In genomic region chr3:120678984-120679383, GRCh38 we compare ENCODE assay signal across 8 cellular contexts. TPM values are rescaled to one million over a fixed set of nuclear protein-coding genes. Genes with fewer than 3 reads are reported as not detected.
A peak's percentile ranks its signal among the peaks of the same experiment; 100 is the strongest.
DNase-seq lines count a peak whose midpoint lies in the region; ATAC-seq and TF ChIP-seq lines count a peak whose summit lies in the region.

No MANE protein-coding gene starts in this region.

- H3K36me3 ChIP-seq in Loucy (ENCODE audit: insufficient read depth, low read length) (no peaks in the 10 kb centered on the region), smooth muscle cell (ENCODE audit: low read depth) (no peaks in the 10 kb centered on the region), right atrium auricular region (no peaks in the 10 kb centered on the region), tibial nerve (no peaks in the 10 kb centered on the region)

- WGBS in smooth muscle cell (ENCODE audit: low lambda C conversion rate): 75% methylated on average over 3 of the region's 3 CpGs
- WGBS in tibial nerve, 2 donors: 24 to 40% methylated on average over 3 of the region's 3 CpGs

- peak overlapping the region; percentile 56 for H3K4me2 ChIP-seq in Loucy (ENCODE audit: low read depth, low read length, poor library complexity, severe bottlenecking)
- peak overlapping the region; percentile 63 for H3K4me2 ChIP-seq in smooth muscle cell

- H3K4me1 ChIP-seq in Loucy (ENCODE audit: insufficient read depth, low read length, poor library complexity, severe bottlenecking) (peaks cover 35% of the 10 kb centered on the region), smooth muscle cell (ENCODE audit: low read depth) (peaks cover 12% of the 10 kb centered on the region), right atrium auricular region (peaks cover 0 to 15% of the 10 kb centered on the region in 2 donors), tibial nerve (peaks cover 0 to 15% (median 5%) of the 10 kb centered on the region in 4 donors)

- peak; percentile 1 for DNase-seq in epithelial cell of esophagus (ENCODE audit: low read depth)
- DNase-seq in smooth muscle cell (lab: John Stamatoyannopoulos, UW; ENCODE audit: unreplicated experiment): no peak
- no peak for DNase-seq in right atrium auricular region (ENCODE audit: low spot score)
- DNase-seq in tibial nerve (ENCODE audit: low spot score in 2 of 2): no peak

- H3K9me3 ChIP-seq in Loucy (ENCODE audit: insufficient read depth, low read depth, low read length) (no peaks in the 10 kb centered on the region), smooth muscle cell (replicated peaks; ENCODE audit: low read depth) (no peaks in the 10 kb centered on the region), right atrium auricular region (no peaks in the 10 kb centered on the region), tibial nerve (no peaks in the 10 kb centered on the region)

- H3K4me3 ChIP-seq in Loucy (ENCODE audit: low read length, poor library complexity, severe bottlenecking) (peak overlapping the region; percentile 15), epithelial cell of esophagus (ENCODE audit: low read length) (no peak overlapping the region), smooth muscle cell (peak overlapping the region; percentile 24), right atrium auricular region (no peak overlapping the region), tibial nerve (no peak overlapping the region)

- H3F3A ChIP-seq in Loucy (ENCODE audit: low read depth): no peaks in the 10 kb centered on the region
- H3F3A ChIP-seq in smooth muscle cell (ENCODE audit: low read depth): no peaks in the 10 kb centered on the region

- no peak for TF ChIP-seq EP300 in tibial nerve (IDR thresholded peaks at IDR 0.05)

- no peak for TF ChIP-seq POLR2A in tibial nerve (IDR thresholded peaks at IDR 0.05)

- H3K9ac ChIP-seq in Loucy (ENCODE audit: low read depth, low read length, poor library complexity, severe bottlenecking) (no peak overlapping the region), smooth muscle cell (ENCODE audit: low read depth) (no peak overlapping the region)

- ATAC-seq in GM21423 (IDR thresholded peaks at IDR 0.05; ENCODE audit: unreplicated experiment) (peak; percentile 53), GM21786 (IDR thresholded peaks at IDR 0.05; ENCODE audit: unreplicated experiment) (no peak), HG03097 (IDR thresholded peaks at IDR 0.05; ENCODE audit: low FRiP score, unreplicated experiment) (no peak)

- no peak overlapping the region for H2AFZ ChIP-seq in Loucy (ENCODE audit: low read length)
- no peak overlapping the region for H2AFZ ChIP-seq in smooth muscle cell (ENCODE audit: low read depth)

- H3K27ac ChIP-seq in smooth muscle cell (ENCODE audit: low read depth) (peak overlapping the region; percentile 22), right atrium auricular region (peak overlapping the region in 1 of 2 donors; percentile 21), tibial nerve (no peak overlapping the region)

- H3K79me2 ChIP-seq in Loucy (ENCODE audit: insufficient read depth, low read length): no peaks in the 10 kb centered on the region
- H3K79me2 ChIP-seq in smooth muscle cell (ENCODE audit: low read depth): no peaks in the 10 kb centered on the region

- H4K20me1 ChIP-seq in Loucy (ENCODE audit: insufficient read depth, low read length, poor library complexity, severe bottlenecking) (no peaks in the 10 kb centered on the region), smooth muscle cell (ENCODE audit: low read depth) (no peaks in the 10 kb centered on the region)

- no peaks in the 10 kb centered on the region for H3K27me3 ChIP-seq in Loucy (ENCODE audit: insufficient read depth, low read length, poor library complexity, severe bottlenecking)
- no peaks in the 10 kb centered on the region for H3K27me3 ChIP-seq in smooth muscle cell (ENCODE audit: low read depth)
- no peaks in the 10 kb centered on the region for H3K27me3 ChIP-seq in right atrium auricular region
- no peaks in the 10 kb centered on the region for H3K27me3 ChIP-seq in tibial nerve

- no peak for TF ChIP-seq CTCF in Loucy (conservative IDR thresholded peaks at IDR 0.05; ENCODE audit: low read length)
- no peak for TF ChIP-seq CTCF in epithelial cell of esophagus (IDR thresholded peaks at IDR 0.05; ENCODE audit: insufficient read depth, low read depth, low read length, missing control alignments)
- no peak for TF ChIP-seq CTCF in smooth muscle cell (IDR thresholded peaks at IDR 0.05; ENCODE audit: borderline replicate concordance, insufficient read depth, poor library complexity, severe bottlenecking)
- TF ChIP-seq CTCF in right atrium auricular region (IDR thresholded peaks at IDR 0.05): no peak
- no peak for TF ChIP-seq CTCF in tibial nerve (IDR thresholded peaks at IDR 0.05)

- H3K9me2 ChIP-seq in Loucy (replicated peaks; ENCODE audit: low read depth, low read length): no peaks in the 10 kb centered on the region

RNA-seq across cellular contexts. Expression of gene HGD, which starts 3.1 kb away (rescaled TPM):
- total RNA-seq in smooth muscle cell: 3.8 and 5.1 TPM in 2 replicates
- 8.8 and 10.9 TPM in 2 replicates for polyA plus RNA-seq in smooth muscle cell
- total RNA-seq in right atrium auricular region: under 1 TPM in 1 of 2 donors, not detected in 1; 0.41 TPM
- not detected for total RNA-seq in tibial nerve

Comparison
In these comparisons a context has a peak if more than half of its experiments do, and no peak if none do; other contexts are left out.
1. H3K4me3 ChIP-seq: peak in Loucy (single experiment) and smooth muscle cell (single experiment); none in epithelial cell of esophagus (single experiment), right atrium auricular region (0 of 2) and tibial nerve (0 of 4).